Comparison of ENCODE assay signal across 38 cellular contexts in genomic region chr16:75216127-75216526, GRCh38. TPM values are rescaled to one million over a fixed set of nuclear protein-coding genes. Genes with fewer than 3 reads are reported as not detected.
"Had no signal": no experiment of that assay in that cellular context is flagged by ENCODE, and none has a peak within 500 bp of the region (broad histone marks: within the 10 kb centered on the region; RNA-seq: fewer than 3 reads in every experiment).

No MANE protein-coding gene starts in this region.

- ATAC-seq: foreskin keratinocyte; gastroesophageal sphincter; heart right ventricle; left colon; left ventricle myocardium superior; lower lobe of right lung; mucosa of descending colon; natural killer cell treated with Interleukin-12 subunit alpha and Interleukin-12 subunit beta and Interleukin-15 and Interleukin-18, amount 100 ng/mL, for 72 hours; psoas muscle; right cardiac atrium; stimulated activated memory B cell treated with anti-CD40 and anti-IgM and Interleukin-4, amounts not matched to agents 10 μg/mL and 1 μg/mL and 100 μg/mL, for 72 hours; stimulated activated naive CD8-positive, alpha-beta T cell treated with anti-CD3 and anti-CD28 coated beads, Interleukin-15, Interleukin-2, amounts not matched to agents 100 U/mL and 50 U/mL, for 24 hours; upper lobe of right lung had no signal

- H3K4me1 ChIP-seq: esophagus muscularis mucosa, foreskin keratinocyte, gastroesophageal sphincter, psoas muscle, testis, upper lobe of right lung, uterus had no signal

- H3K4me3 ChIP-seq: dorsolateral prefrontal cortex, esophagus muscularis mucosa, gastroesophageal sphincter, heart right ventricle, lower lobe of right lung, mucosa of descending colon, psoas muscle, skin epidermis, spleen, testis, tibial nerve, upper lobe of right lung, uterus had no signal

- H3K27me3 ChIP-seq: dorsolateral prefrontal cortex, esophagus muscularis mucosa, foreskin keratinocyte, gastroesophageal sphincter, heart right ventricle, testis, tibial nerve, upper lobe of right lung, uterus had no signal

- H3K27ac ChIP-seq: dorsolateral prefrontal cortex, esophagus muscularis mucosa, foreskin keratinocyte, gastroesophageal sphincter, heart right ventricle, lower lobe of right lung, psoas muscle, skin epidermis, spleen, testis, tibial nerve, upper lobe of right lung, uterus had no signal

- H3K9me3 ChIP-seq: esophagus muscularis mucosa, gastroesophageal sphincter, heart right ventricle, lower lobe of right lung, mucosa of descending colon, psoas muscle, spleen, testis, tibial nerve, upper lobe of right lung, uterus had no signal

- FAIRE-seq: colon, endothelial cell of umbilical vein, islet of Langerhans had no signal

- H3K36me3 ChIP-seq: esophagus muscularis mucosa, gastroesophageal sphincter, heart right ventricle, lower lobe of right lung, spleen, tibial nerve, upper lobe of right lung, uterus had no signal

- DNase-seq: dorsolateral prefrontal cortex; effector CD4-positive, alpha-beta T cell; foreskin keratinocyte; glutamatergic neuron; heart right ventricle; hippocampal formation; left colon; lower lobe of right lung; mucosa of descending colon; naive B cell; posterior cingulate gyrus; psoas muscle; right cardiac atrium; spleen; stimulated activated CD4-positive, alpha-beta T cell treated with anti-CD3 and anti-CD28 coated beads, Interleukin-4, amount 100 ng/mL, for 4 hours; stimulated activated naive CD8-positive, alpha-beta T cell treated with anti-CD3 and anti-CD28 coated beads, Interleukin-15, Interleukin-2, amounts not matched to agents 100 U/mL and 50 U/mL, for 24 hours; substantia nigra; testis; upper lobe of right lung; uterus had no signal

RNA-seq across cellular contexts. Expression of gene CTRB1, which starts 2.7 kb away (rescaled TPM):
- total RNA-seq: cerebellum; endothelial cell of umbilical vein; epithelial cell of proximal tubule; esophagus muscularis mucosa; fibroblast of lung; foreskin keratinocyte; gastroesophageal sphincter; kidney epithelial cell; left ventricle myocardium superior; lower lobe of right lung; mesothelial cell of epicardium; natural killer cell treated with Interleukin-12 subunit alpha and Interleukin-12 subunit beta and Interleukin-15 and Interleukin-18, amount 100 ng/mL, for 72 hours; neural crest cell; osteocyte; renal cortical epithelial cell; upper lobe of right lung; uterus had no signal
- polyA plus RNA-seq: endothelial cell of umbilical vein, fibroblast of lung, foreskin keratinocyte had no signal

RNA-seq across cellular contexts. Expression of gene CTRB2, which starts 9.2 kb away (rescaled TPM):
- total RNA-seq: cerebellum; endothelial cell of umbilical vein; epithelial cell of proximal tubule; esophagus muscularis mucosa; fibroblast of lung; foreskin keratinocyte; gastroesophageal sphincter; kidney epithelial cell; left ventricle myocardium superior; mesothelial cell of epicardium; mucosa of descending colon; natural killer cell treated with Interleukin-12 subunit alpha and Interleukin-12 subunit beta and Interleukin-15 and Interleukin-18, amount 100 ng/mL, for 72 hours; neural crest cell; osteocyte; renal cortical epithelial cell; uterus had no signal
- polyA plus RNA-seq: endothelial cell of umbilical vein, fibroblast of lung, foreskin keratinocyte had no signal

RNA-seq across cellular contexts. Expression of gene BCAR1, which starts 35.3 kb away (rescaled TPM):
- total RNA-seq: natural killer cell treated with Interleukin-12 subunit alpha and Interleukin-12 subunit beta and Interleukin-15 and Interleukin-18, amount 100 ng/mL, for 72 hours had no signal
